In the genomic region with DNA sequence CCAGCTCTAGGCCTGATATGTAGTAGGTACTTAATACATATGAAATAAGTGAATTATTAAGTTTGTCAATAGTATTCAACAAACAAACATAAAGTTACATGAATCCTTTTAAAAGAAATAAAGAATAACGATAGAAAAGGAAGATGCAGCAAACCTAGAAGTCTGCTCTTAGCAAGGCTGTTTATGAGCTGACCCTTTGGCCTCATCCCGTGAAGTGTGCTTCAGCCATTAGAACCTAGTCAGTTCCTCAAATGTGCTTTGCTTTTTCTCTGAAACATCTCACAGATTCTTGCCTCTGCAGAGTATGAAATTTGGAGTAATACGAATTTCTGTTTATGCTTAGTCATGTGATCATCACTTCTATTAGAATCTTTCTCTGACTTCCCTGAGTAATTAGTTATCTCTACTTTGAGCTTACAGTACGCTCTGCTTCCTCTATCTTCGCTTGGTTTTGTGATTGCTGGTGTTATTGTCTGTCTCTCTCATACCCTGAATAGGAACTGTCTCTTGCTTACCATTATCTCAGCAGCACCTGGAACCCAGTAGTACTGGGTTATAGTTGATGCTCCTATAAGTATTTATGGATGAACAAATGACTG, we compare ENCODE assay signal across 27 cellular contexts.
"Had no signal": no experiment of that assay in that cellular context is flagged by ENCODE, and none has a peak within 500 bp of the region (broad histone marks: within the 10 kb centered on the region; RNA-seq: fewer than 3 reads in every experiment).

No MANE protein-coding gene starts in this region.

- H3K27me3 ChIP-seq: ascending aorta, right lobe of liver, suprapubic skin, tibial nerve had no signal

- H3K9me3 ChIP-seq: ascending aorta, left ventricle myocardium inferior, right lobe of liver, suprapubic skin, tibial nerve had no signal

- H3K4me3 ChIP-seq: ascending aorta, coronary artery, left ventricle myocardium inferior, lung, right lobe of liver, skin epidermis, suprapubic skin, tibial nerve had no signal

- FAIRE-seq: endothelial cell of umbilical vein had no signal

- H3K36me3 ChIP-seq: ascending aorta, left ventricle myocardium inferior, right lobe of liver, suprapubic skin, tibial nerve had no signal

- DNase-seq: activated CD4-positive, alpha-beta memory T cell treated with anti-CD3 and anti-CD28 coated beads, Interleukin-2, amount 10 ng/mL, durations not matched to agents 7 days and 5 days; activated CD4-positive, alpha-beta T cell treated with anti-CD3 and anti-CD28 coated beads for 1 hour; activated CD4-positive, alpha-beta T cell treated with anti-CD3 and anti-CD28 coated beads, Interleukin-2, amount 10 ng/mL, durations not matched to agents 7 days and 5 days; activated CD8-positive, alpha-beta memory T cell treated with anti-CD3 and anti-CD28 coated beads, Interleukin-2, amount 50 U/mL, for 48 hours; activated gamma-delta T cell; activated naive CD4-positive, alpha-beta T cell treated with anti-CD3 and anti-CD28 coated beads, Interleukin-2, amount 10 ng/mL, durations not matched to agents 7 days and 5 days; activated naive CD8-positive, alpha-beta T cell treated with anti-CD3 and anti-CD28 coated beads, Interleukin-2, amount 10 ng/mL, durations not matched to agents 7 days and 5 days; activated T-cell treated with anti-CD3 and anti-CD28 coated beads, Interleukin-2, amount 50 U/mL, for 24 hours; foreskin fibroblast; left ventricle myocardium inferior; mesendoderm; posterior cingulate gyrus; right lobe of liver; stimulated activated CD4-positive, alpha-beta T cell treated with anti-CD3 and anti-CD28 coated beads, Interleukin-4, amount 100 ng/mL, for 24 hours; stimulated activated CD8-positive, alpha-beta memory T cell treated with anti-CD3 and anti-CD28 coated beads, Interleukin-4, amount 100 ng/mL, for 48 hours; T-helper 1 cell had no signal

- ATAC-seq: esophagus mucosa; natural killer cell treated with Interleukin-12 subunit alpha and Interleukin-12 subunit beta and Interleukin-15 and Interleukin-18, amount 100 ng/mL, for 72 hours; right lobe of liver; stimulated activated memory B cell treated with anti-CD40 and anti-IgM and Interleukin-4, amounts not matched to agents 10 μg/mL and 1 μg/mL and 100 μg/mL, for 72 hours; WTC11 had no signal

- H3K27ac ChIP-seq: ascending aorta, coronary artery, left ventricle myocardium inferior, right lobe of liver, skin epidermis, suprapubic skin, tibial nerve had no signal
